17 cellular contexts compared by ENCODE assay signal in genomic region chr9:13524245-13524644, GRCh38.
DNase-seq lines count a peak whose midpoint lies in the region; ATAC-seq, FAIRE-seq and TF ChIP-seq lines count a peak whose summit lies in the region.
"Had no signal": no experiment of that assay in that cellular context is flagged by ENCODE, and none has a peak within 500 bp of the region (broad histone marks: within the 10 kb centered on the region; RNA-seq: fewer than 3 reads in every experiment).

No MANE protein-coding gene starts in this region.

- H4K8ac ChIP-seq in H1 (ENCODE audit: extremely low read depth, insufficient read depth, low read length), result no peak overlapping the region

- H2BK120ac ChIP-seq in H1 (replicated peaks; ENCODE audit: low read depth, low read length), result no peak overlapping the region

- no peak overlapping the region for H2BK15ac ChIP-seq in H1 (ENCODE audit: low read length)

- H2BK5ac ChIP-seq in H1 (ENCODE audit: low read depth, low read length), result no peak overlapping the region

- DNase-seq in GM23338 (ENCODE audit: low spot score) (peak; percentile 64), WTC11 (ENCODE audit: low spot score) (no peak), H1 (ENCODE audit: low read depth in 1 of 2, low spot score in 2 of 2) (no peak), iris pigment epithelial cell (ENCODE audit: low read depth) (peak; percentile 39), NCI-H128 (lab: John Stamatoyannopoulos, UW; ENCODE audit: unreplicated experiment) (no peak), DMS 273 (lab: John Stamatoyannopoulos, UW; ENCODE audit: unreplicated experiment) (no peak), DMS153 treated with DMSO at 0.1 percent for 48 hours (lab: John Stamatoyannopoulos, UW; ENCODE audit: unreplicated experiment) (no peak), DMS114 treated with DMSO at 0.1 percent for 48 hours (lab: John Stamatoyannopoulos, UW; ENCODE audit: unreplicated experiment) (no peak)
- DNase-seq: C1 segment of cervical spinal cord, GDM1, NCI-H1436 treated with DMSO at 0.1 percent for 48 hours, NCI-H2081 treated with DMSO at 0.1 percent for 48 hours, NCI-H2227 treated with DMSO at 0.1 percent for 48 hours, SK-N-SH had no signal

- H2BK20ac ChIP-seq in H1 (ENCODE audit: low read length), result no peak overlapping the region

- WGBS in H1 (ENCODE audit: extremely low coverage in 1 of 2, insufficient coverage in 1 of 2, insufficient read length in 1 of 2, insufficient replicate concordance in 2 of 2, low coverage in 1 of 2, low lambda C conversion rate in 2 of 2, missing lambda C conversion rate in 1 of 2), 2 experiments, result 84% methylated on average over 9 of the region's 9 CpGs; no CpG with 5 or more reads in 1 of the 2 experiments

- CTCF ChIA-PET in WTC11 (lab: Charles Lee) (no interaction called here), H1 (lab: Charles Lee; ENCODE audit: partially characterized antibody) (no interaction called here)

- no peak for TF ChIP-seq RAD21 in H1 (IDR thresholded peaks at IDR 0.05 in 1 of 2, conservative IDR thresholded peaks at IDR 0.05 in 1 of 2; ENCODE audit: low read depth in 2 of 2, low read length in 2 of 2)

- H3K4me1 ChIP-seq in GM23338 (ENCODE audit: insufficient read depth) (0 out of 2 replicates have a peak, but pooled peaks cover 5% of the 10 kb centered on the region), H1 (replicated peaks in 1 of 4; ENCODE audit: control insufficient read depth in 3 of 4, insufficient read depth in 4 of 4, low read length in 3 of 4) (peaks cover 0 to 4% (median 0%) of the 10 kb centered on the region in 4 experiments; a peak in 3 of 7 replicates)

- TF ChIP-seq CTCF in GM23338 (conservative IDR thresholded peaks at IDR 0.05; ENCODE audit: low read depth in 2 of 2) (no peak), WTC11 (IDR thresholded peaks at IDR 0.05) (no peak), H1 (IDR thresholded peaks at IDR 0.05; ENCODE audit: control extremely low read depth in 1 of 3, insufficient read depth in 1 of 3, low read depth in 1 of 3, low read length in 3 of 3) (no peak)

- no peak for TF ChIP-seq POLR2A in H1 (IDR thresholded peaks at IDR 0.05; ENCODE audit: control extremely low read depth in 1 of 2, low read depth in 2 of 2, low read length in 2 of 2)

- no peak overlapping the region for H2AK5ac ChIP-seq in H1 (ENCODE audit: low read depth, low read length)

- no peak overlapping the region for H3K14ac ChIP-seq in H1 (ENCODE audit: insufficient read length)

- POLR2A ChIA-PET in WTC11 (lab: Charles Lee), result no interaction called here
- POLR2A ChIA-PET in H1 (lab: Charles Lee; ENCODE audit: partially characterized antibody), result no interaction called here

- H3K23me2 ChIP-seq in H1 (ENCODE audit: low read depth, low read length), result no peaks in the 10 kb centered on the region

- H3K9me3 Mint-ChIP-seq in GM23338 (no peaks in the 10 kb centered on the region), WTC11 (peaks cover 11% of the 10 kb centered on the region)

- H3K36me3 ChIP-seq in GM23338 (ENCODE audit: insufficient read depth) (no peaks in the 10 kb centered on the region), H1 (ENCODE audit: control insufficient read depth in 2 of 4, insufficient read depth in 4 of 4, low read length in 3 of 4) (no peaks in the 10 kb centered on the region)

- H4K91ac ChIP-seq in H1 (replicated peaks; ENCODE audit: insufficient read length, low read length), result no peak overlapping the region

- H3K27ac Mint-ChIP-seq in GM23338 (no peak overlapping the region; the same call in 1 of the 2 replicates), WTC11 (no peak overlapping the region)

- ATAC-seq in GM23338 (peak; percentile 50; the same call in 2 of the 3 replicates), WTC11 (peak; percentile 67)
- ATAC-seq: Right ventricle myocardium inferior had no signal

- H4K5ac ChIP-seq in H1 (ENCODE audit: insufficient read length, low read depth, low read length), result no peak overlapping the region

- no peak overlapping the region for H3K56ac ChIP-seq in H1 (replicated peaks; ENCODE audit: insufficient read length, low read depth, low read length)

- no peak overlapping the region for H3K4ac ChIP-seq in H1 (replicated peaks; ENCODE audit: insufficient read length, low read depth, low read length)

- H3K27ac ChIP-seq in GM23338 (ENCODE audit: low read depth) (no peak overlapping the region; the same call in 1 of the 2 replicates), H1 (ENCODE audit: low read depth, low read length) (no peak overlapping the region)

- H3K9me2 ChIP-seq in GM23338 (ENCODE audit: insufficient read depth), result 0 out of 2 replicates have a peak, but pooled peaks cover 2% of the 10 kb centered on the region
- H3K9me2 ChIP-seq: SK-N-SH had no signal

- FAIRE-seq in H1 (lab: Jason Lieb, UNC), result no peak
- FAIRE-seq: A204.1, GM12892 had no signal

- H3F3A ChIP-seq in GM23338 (replicated peaks; ENCODE audit: low read depth), result no peaks in the 10 kb centered on the region

- no peak overlapping the region for H3K4me3 ChIP-seq in GM23338
- H3K4me3 ChIP-seq in H1 (ENCODE audit: extremely low read depth in 1 of 4, insufficient read depth in 2 of 4, low read depth in 3 of 4, low read length in 4 of 4), result no peak overlapping the region

- no peak overlapping the region for H3K4me2 ChIP-seq in GM23338
- H3K4me2 ChIP-seq in H1 (ENCODE audit: insufficient read depth in 1 of 2, low read depth in 2 of 2, low read length in 2 of 2), result no peak overlapping the region
- H3K4me2 ChIP-seq: SK-N-SH had no signal

- H3K23ac ChIP-seq in H1 (ENCODE audit: insufficient read length), result no peak overlapping the region

- no peak overlapping the region for H2AFZ ChIP-seq in GM23338
- H2AFZ ChIP-seq in H1 (ENCODE audit: low read length), result no peak overlapping the region

- TF ChIP-seq EP300 in H1 (IDR thresholded peaks at IDR 0.05; ENCODE audit: borderline replicate concordance in 1 of 2, low read depth in 2 of 2, low read length in 2 of 2), result no peak

- H3K27me3 ChIP-seq in GM23338 (ENCODE audit: insufficient read depth) (no peaks in the 10 kb centered on the region), H1 (replicated peaks in 1 of 4; ENCODE audit: control insufficient read depth in 3 of 4, extremely low read depth in 1 of 4, insufficient read depth in 3 of 4, low read length in 3 of 4) (no peaks in the 10 kb centered on the region)

- no peak overlapping the region for H3K18ac ChIP-seq in H1 (ENCODE audit: extremely low read depth, low read length)

- no peaks in the 10 kb centered on the region for H3K9me3 ChIP-seq in H1 (ENCODE audit: insufficient read depth in 2 of 2, low read depth in 1 of 2, low read length in 1 of 2)
- H3K9me3 ChIP-seq: SK-N-SH had no signal

- H3K27me3 Mint-ChIP-seq in GM23338 (ENCODE audit: insufficient read depth, low read depth, poor library complexity), result no peaks in the 10 kb centered on the region
- H3K27me3 Mint-ChIP-seq in WTC11 (ENCODE audit: low read depth), result no peaks in the 10 kb centered on the region

- no peaks in the 10 kb centered on the region for H3K79me1 ChIP-seq in H1 (ENCODE audit: low read depth, low read length)

- H4K20me1 ChIP-seq in GM23338 (replicated peaks; ENCODE audit: insufficient read depth), result no peaks in the 10 kb centered on the region
- H4K20me1 ChIP-seq in H1 (replicated peaks in 1 of 2; ENCODE audit: control insufficient read depth in 1 of 2, insufficient read depth in 2 of 2, low read length in 2 of 2), result no peaks in the 10 kb centered on the region

- H3K79me2 ChIP-seq in GM23338 (replicated peaks; ENCODE audit: insufficient read depth) (no peaks in the 10 kb centered on the region), H1 (ENCODE audit: control insufficient read depth in 1 of 2, insufficient read depth in 2 of 2, low read length in 2 of 2) (no peaks in the 10 kb centered on the region)

- no peaks in the 10 kb centered on the region for H3K36me3 Mint-ChIP-seq in GM23338 (ENCODE audit: low read depth)
- H3K36me3 Mint-ChIP-seq in WTC11, result no peaks in the 10 kb centered on the region

- H3K4me3 Mint-ChIP-seq in GM23338 (no peak overlapping the region), WTC11 (no peak overlapping the region)

- H3K4me1 Mint-ChIP-seq in GM23338, result peaks cover 13% of the 10 kb centered on the region
- peaks cover 22% of the 10 kb centered on the region for H3K4me1 Mint-ChIP-seq in WTC11

- no peak overlapping the region for H2BK12ac ChIP-seq in H1 (ENCODE audit: low read depth, low read length)

- H3K9ac ChIP-seq in H1 (replicated peaks in 1 of 4; ENCODE audit: extremely low read depth in 1 of 4, low read depth in 3 of 4, low read length in 3 of 4), result no peak overlapping the region
- H3K9ac ChIP-seq: SK-N-SH had no signal

TF ChIP-seq in WTC11, 78 proteins besides CTCF, POLR2A, EP300 and RAD21 (continues in another document):
- TF ChIP-seq TEAD4 (CRISPR knock-in tag; IDR thresholded peaks at IDR 0.05) (no peak), ZNF671 (CRISPR knock-in tag; IDR thresholded peaks at IDR 0.05) (no peak), NR3C1 (CRISPR knock-in tag; conservative IDR thresholded peaks at IDR 0.05; ENCODE audit: low read depth) (no peak)
- TF ChIP-seq, protein P1, sequence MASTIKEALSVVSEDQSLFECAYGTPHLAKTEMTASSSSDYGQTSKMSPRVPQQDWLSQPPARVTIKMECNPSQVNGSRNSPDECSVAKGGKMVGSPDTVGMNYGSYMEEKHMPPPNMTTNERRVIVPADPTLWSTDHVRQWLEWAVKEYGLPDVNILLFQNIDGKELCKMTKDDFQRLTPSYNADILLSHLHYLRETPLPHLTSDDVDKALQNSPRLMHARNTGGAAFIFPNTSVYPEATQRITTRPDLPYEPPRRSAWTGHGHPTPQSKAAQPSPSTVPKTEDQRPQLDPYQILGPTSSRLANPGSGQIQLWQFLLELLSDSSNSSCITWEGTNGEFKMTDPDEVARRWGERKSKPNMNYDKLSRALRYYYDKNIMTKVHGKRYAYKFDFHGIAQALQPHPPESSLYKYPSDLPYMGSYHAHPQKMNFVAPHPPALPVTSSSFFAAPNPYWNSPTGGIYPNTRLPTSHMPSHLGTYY (CRISPR knock-in tag; IDR thresholded peaks at IDR 0.05), result no peak

TF ChIP-seq in H1, 55 proteins besides CTCF, POLR2A, EP300 and RAD21 (continues in another document):
- TF ChIP-seq CREB1 (IDR thresholded peaks at IDR 0.05) (no peak), SIN3A (conservative IDR thresholded peaks at IDR 0.05 in 1 of 2, IDR thresholded peaks at IDR 0.05 in 1 of 2; ENCODE audit: low read depth in 1 of 2, low read length in 2 of 2) (no peak), KDM4A (IDR thresholded peaks at IDR 0.05; ENCODE audit: low read depth, low read length, severe bottlenecking) (no peak), HDAC6 (IDR thresholded peaks at IDR 0.05; ENCODE audit: low read depth, low read length) (no peak), TEAD4 (IDR thresholded peaks at IDR 0.05; ENCODE audit: low read depth, low read length) (peak; percentile 69), HDAC2 (IDR thresholded peaks at IDR 0.05; ENCODE audit: borderline replicate concordance in 1 of 2, low read depth in 2 of 2, low read length in 2 of 2) (no peak), FOSL1 (IDR thresholded peaks at IDR 0.05; ENCODE audit: insufficient read depth, low read depth, low read length) (no peak), CBX5 (IDR thresholded peaks at IDR 0.05; ENCODE audit: low read depth, low read length) (no peak)
- TF ChIP-seq, protein P2, sequence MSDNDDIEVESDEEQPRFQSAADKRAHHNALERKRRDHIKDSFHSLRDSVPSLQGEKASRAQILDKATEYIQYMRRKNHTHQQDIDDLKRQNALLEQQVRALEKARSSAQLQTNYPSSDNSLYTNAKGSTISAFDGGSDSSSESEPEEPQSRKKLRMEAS (IDR thresholded peaks at IDR 0.05), result no peak

Comparison
In these comparisons a context has a peak if more than half of its experiments do, and no peak if none do; other contexts are left out.
1. DNase-seq: peak in GM23338 (single experiment) and iris pigment epithelial cell (single experiment); none in WTC11 (single experiment), H1 (0 of 2), NCI-H128 (single experiment), DMS 273 (single experiment), DMS153 treated with DMSO at 0.1 percent for 48 hours (single experiment) and DMS114 treated with DMSO at 0.1 percent for 48 hours (single experiment).